ENCODE assay signal across 18 cellular contexts in genomic region chr13:49733181-49733951, GRCh38. TPM values are rescaled to one million over a fixed set of nuclear protein-coding genes. Genes with fewer than 3 reads are reported as not detected.
DNase-seq lines count a peak whose midpoint lies in the region; ATAC-seq, FAIRE-seq and TF ChIP-seq lines count a peak whose summit lies in the region.
"Had no signal": no experiment of that assay in that cellular context is flagged by ENCODE, and none has a peak within 500 bp of the region (broad histone marks: within the 10 kb centered on the region; RNA-seq: fewer than 3 reads in every experiment).

No MANE protein-coding gene starts in this region.

- H4K8ac ChIP-seq in mesendoderm (ENCODE audit: low read depth, low read length), result no peak overlapping the region

- H3K23ac ChIP-seq in mesendoderm (ENCODE audit: low read length), result no peak overlapping the region

- no peak overlapping the region for H3K27ac ChIP-seq in mesendoderm (ENCODE audit: low read depth, low read length)
- H3K27ac ChIP-seq: ascending aorta, heart left ventricle, prostate gland had no signal

- no peak overlapping the region for H2BK120ac ChIP-seq in mesendoderm (ENCODE audit: low read depth, low read length)

- peak; percentile 49 for ATAC-seq in esophagus mucosa
- no peak for ATAC-seq in HG03521 (IDR thresholded peaks at IDR 0.05; ENCODE audit: unreplicated experiment)
- ATAC-seq in HG03159 (IDR thresholded peaks at IDR 0.05; ENCODE audit: unreplicated experiment), result no peak
- ATAC-seq: stimulated activated memory B cell treated with anti-CD40 and anti-IgM and Interleukin-4, amounts not matched to agents 10 μg/mL and 1 μg/mL and 100 μg/mL, for 72 hours had no signal

- H3K4ac ChIP-seq in mesendoderm (ENCODE audit: low read depth, low read length), result no peak overlapping the region

- H3K4me2 ChIP-seq in mesendoderm (ENCODE audit: low read length), result no peak overlapping the region

- no peak overlapping the region for H3K56ac ChIP-seq in mesendoderm (ENCODE audit: low read length)

- TF ChIP-seq CTCF in NB4 (IDR thresholded peaks at IDR 0.05; ENCODE audit: low read depth, low read length), result no peak
- no peak for TF ChIP-seq CTCF in D721Med (IDR thresholded peaks at IDR 0.05; ENCODE audit: insufficient read depth, missing control alignments)

- H3K36me3 ChIP-seq in mesendoderm (ENCODE audit: control insufficient read depth, insufficient read depth, low read length), result no peaks in the 10 kb centered on the region
- H3K36me3 ChIP-seq: prostate gland had no signal

- H3K4me3 ChIP-seq in NB4 (ENCODE audit: low read depth, low read length) (no peak overlapping the region), mesendoderm (ENCODE audit: low read length) (no peak overlapping the region)
- H3K4me3 ChIP-seq: ascending aorta, heart left ventricle, prostate gland had no signal

- H3K27me3 ChIP-seq in mesendoderm (ENCODE audit: insufficient read depth, low read length, poor library complexity), result no peaks in the 10 kb centered on the region
- H3K27me3 ChIP-seq: ascending aorta, BE2C, heart left ventricle had no signal

- H2BK5ac ChIP-seq in mesendoderm (ENCODE audit: low read length), result no peak overlapping the region

- no peak overlapping the region for H2BK15ac ChIP-seq in mesendoderm (replicated peaks; ENCODE audit: low read depth)

- no peak overlapping the region for H3K9ac ChIP-seq in mesendoderm (ENCODE audit: low read length)

- DNase-seq in G401 (ENCODE audit: low spot score) (peak; percentile 11), NB4 (ENCODE audit: low read depth) (peak; percentile 4), mesendoderm (peak; percentile 8), D721Med (ENCODE audit: insufficient read length, low spot score) (no peak), hepatic stellate cell (ENCODE audit: low spot score) (no peak)
- DNase-seq: activated CD4-positive, alpha-beta T cell treated with anti-CD3 and anti-CD28 coated beads, Interleukin-2, amount 50 U/mL, for 4 hours; BE2C; heart left ventricle; NCI-H1092; NCI-H446 treated with DMSO at 0.1 percent for 48 hours; stimulated activated CD4-positive, alpha-beta T cell treated with anti-CD3 and anti-CD28 coated beads, Interleukin-4, amount 100 ng/mL, for 24 hours had no signal

- no peak for FAIRE-seq in D721Med (lab: Jason Lieb, UNC)
- FAIRE-seq: GM18507 had no signal

- WGBS in mesendoderm (ENCODE audit: extremely low coverage, insufficient coverage, low lambda C conversion rate), result no CpG with 5 or more reads among the region's 12 CpGs

- H3K4me1 ChIP-seq in mesendoderm (ENCODE audit: control insufficient read depth, low read depth, low read length), result no peaks in the 10 kb centered on the region
- H3K4me1 ChIP-seq: ascending aorta, BE2C, prostate gland had no signal

- H4K5ac ChIP-seq in mesendoderm (ENCODE audit: low read length), result no peak overlapping the region

- H3K18ac ChIP-seq in mesendoderm (ENCODE audit: low read length), result no peak overlapping the region

- no peak for TF ChIP-seq POLR2A in NB4 (IDR thresholded peaks at IDR 0.05; ENCODE audit: extremely low read depth, insufficient read length)

- H2AK5ac ChIP-seq in mesendoderm (ENCODE audit: low read length), result no peak overlapping the region

- H3K79me1 ChIP-seq in mesendoderm (ENCODE audit: low read length), result no peaks in the 10 kb centered on the region

- in situ Hi-C loops in G401 (cut with HindIII; ENCODE audit: low sequenced_read_pairs), result no loop called here

- H3K79me2 ChIP-seq in mesendoderm (ENCODE audit: control insufficient read depth, insufficient read depth, low read length), result no peaks in the 10 kb centered on the region

RNA-seq across cellular contexts. Expression of gene EBPL, which starts 42.1 kb away (rescaled TPM):
- 116 and 197 TPM in 2 replicates for total RNA-seq in G401 (2014; rRNA removed; shearing (Covaris generic))
- total RNA-seq in esophagus mucosa, result 81.5 TPM
- polyA plus RNA-seq in mesendoderm (2013, experiment 1 of 2), result 152 TPM
- polyA plus RNA-seq in mesendoderm (2013, experiment 2 of 2), result 153 TPM

RNA-seq across cellular contexts. Expression of gene KPNA3, which starts 59.1 kb away (rescaled TPM):
- total RNA-seq in G401 (2014; rRNA removed; shearing (Covaris generic)), result 15.0 and 26.4 TPM in 2 replicates
- total RNA-seq in esophagus mucosa, result 24.9 TPM
- 51.4 TPM for polyA plus RNA-seq in mesendoderm (2013, experiment 1 of 2)
- 50.6 TPM for polyA plus RNA-seq in mesendoderm (2013, experiment 2 of 2)

Comparison
In these comparisons a context has a peak if more than half of its experiments do, and no peak if none do; other contexts are left out.
1. DNase-seq: peak in G401 (single experiment), NB4 (single experiment) and mesendoderm (single experiment); none in D721Med (single experiment) and hepatic stellate cell (single experiment).